In the genomic region with DNA sequence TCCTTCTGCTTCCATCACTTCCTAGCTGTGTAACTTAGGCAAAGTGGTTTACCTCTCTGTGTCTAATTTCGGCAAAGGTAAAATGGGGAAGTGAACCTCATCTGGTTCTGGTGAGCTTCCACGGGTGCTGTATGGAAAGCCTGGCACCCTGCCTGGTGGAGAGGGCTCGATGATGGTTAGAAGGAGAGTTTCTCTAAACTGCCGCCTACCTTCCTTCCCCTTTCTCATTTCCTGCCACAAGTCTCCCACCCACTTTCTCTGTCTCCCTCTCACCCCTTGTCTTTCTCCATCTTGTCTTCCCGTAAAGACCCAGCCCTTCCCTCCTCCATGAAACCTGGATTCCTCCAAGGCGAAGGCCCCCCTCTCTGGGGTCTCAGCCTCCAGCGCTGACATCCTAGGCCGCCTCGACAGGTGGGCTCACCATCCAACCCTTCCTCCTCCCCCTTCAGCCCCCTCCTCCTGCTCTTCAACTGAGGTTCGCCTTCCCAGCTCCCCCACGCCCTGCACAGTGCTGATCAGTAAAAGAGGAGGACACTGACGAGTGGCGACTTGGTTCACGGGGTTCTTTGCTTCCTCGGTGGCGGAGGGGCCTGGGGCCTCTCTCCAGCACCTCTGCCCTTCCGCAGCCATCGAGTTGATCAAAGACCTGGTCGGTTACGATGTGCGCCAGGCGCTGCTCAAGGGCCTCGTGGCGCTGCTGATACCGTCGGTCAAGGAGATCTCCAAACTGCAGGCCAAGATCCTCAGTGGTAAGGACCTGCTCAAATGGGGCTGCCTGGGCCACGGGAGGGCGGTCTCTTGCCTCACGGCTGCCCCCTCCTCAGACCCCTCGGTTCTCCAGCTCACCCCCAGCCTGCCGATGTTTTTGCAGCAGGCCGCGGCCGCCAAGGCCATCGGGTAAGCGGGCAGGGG, we compare ENCODE assay signal across 1 cellular context.
TF ChIP-seq lines count a peak whose summit lies in the region.

No MANE protein-coding gene starts in this region.

TF ChIP-seq in SK-N-SH treated with all-trans-retinoic acid at 6 μM for 48 hours, 23 proteins besides CTCF, POLR2A, EP300 and RAD21 (continued from another document):
- TF ChIP-seq, protein P1, sequence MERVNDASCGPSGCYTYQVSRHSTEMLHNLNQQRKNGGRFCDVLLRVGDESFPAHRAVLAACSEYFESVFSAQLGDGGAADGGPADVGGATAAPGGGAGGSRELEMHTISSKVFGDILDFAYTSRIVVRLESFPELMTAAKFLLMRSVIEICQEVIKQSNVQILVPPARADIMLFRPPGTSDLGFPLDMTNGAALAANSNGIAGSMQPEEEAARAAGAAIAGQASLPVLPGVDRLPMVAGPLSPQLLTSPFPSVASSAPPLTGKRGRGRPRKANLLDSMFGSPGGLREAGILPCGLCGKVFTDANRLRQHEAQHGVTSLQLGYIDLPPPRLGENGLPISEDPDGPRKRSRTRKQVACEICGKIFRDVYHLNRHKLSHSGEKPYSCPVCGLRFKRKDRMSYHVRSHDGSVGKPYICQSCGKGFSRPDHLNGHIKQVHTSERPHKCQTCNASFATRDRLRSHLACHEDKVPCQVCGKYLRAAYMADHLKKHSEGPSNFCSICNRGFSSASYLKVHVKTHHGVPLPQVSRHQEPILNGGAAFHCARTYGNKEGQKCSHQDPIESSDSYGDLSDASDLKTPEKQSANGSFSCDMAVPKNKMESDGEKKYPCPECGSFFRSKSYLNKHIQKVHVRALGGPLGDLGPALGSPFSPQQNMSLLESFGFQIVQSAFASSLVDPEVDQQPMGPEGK (CRISPR knock-in tag; IDR thresholded peaks at IDR 0.05; ENCODE audit: borderline replicate concordance), result no peak
- TF ChIP-seq ARNTL (CRISPR knock-in tag; IDR thresholded peaks at IDR 0.05; ENCODE audit: borderline replicate concordance, low read depth) (no peak), GLIS3 (CRISPR knock-in tag; IDR thresholded peaks at IDR 0.05) (no peak)
